ENCODE assay signal across 3 cellular contexts in the genomic region with DNA sequence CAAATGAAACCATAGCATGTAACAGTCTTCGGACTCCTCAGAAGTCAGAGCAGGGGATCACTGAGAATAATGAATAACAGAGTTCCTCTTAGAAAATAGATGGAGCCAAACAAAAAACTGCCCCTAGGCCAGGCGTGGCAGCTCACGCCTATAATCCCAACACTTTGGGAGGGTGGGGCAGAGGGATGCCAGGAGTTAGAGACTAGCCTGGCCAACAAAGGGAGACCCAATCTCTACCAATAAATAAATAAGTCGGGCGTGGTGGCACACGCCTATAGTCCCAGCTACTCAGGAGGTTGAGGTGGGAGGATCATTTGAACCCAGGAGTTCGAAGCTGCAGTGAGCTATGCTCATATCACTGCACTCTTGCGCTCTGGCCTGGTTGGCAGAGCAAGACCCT. TPM values are rescaled to one million over a fixed set of nuclear protein-coding genes. Genes with fewer than 3 reads are reported as not detected.
"Had no signal": no experiment of that assay in that cellular context is flagged by ENCODE, and none has a peak within 500 bp of the region (broad histone marks: within the 10 kb centered on the region; RNA-seq: fewer than 3 reads in every experiment).

No MANE protein-coding gene starts in this region.

- H3K4me3 ChIP-seq: GM12878 had no signal

- ATAC-seq: GM12878 had no signal

- DNase-seq: GDM1, GF-D8 had no signal

RNA-seq across cellular contexts. Expression of a gene that starts 58.5 kb away (rescaled TPM):
- total RNA-seq: GM12878 had no signal
